24 cellular contexts compared by ENCODE assay signal in genomic region chr4:78149737-78150136, GRCh38.
A peak's percentile ranks its signal among the peaks of the same experiment; 100 is the strongest.
DNase-seq lines count a peak whose midpoint lies in the region; ATAC-seq, FAIRE-seq and TF ChIP-seq lines count a peak whose summit lies in the region.
"Had no signal": no experiment of that assay in that cellular context is flagged by ENCODE, and none has a peak within 500 bp of the region (broad histone marks: within the 10 kb centered on the region; RNA-seq: fewer than 3 reads in every experiment).

No MANE protein-coding gene starts in this region.

- H3K79me2 ChIP-seq in PC-9 (ENCODE audit: low read depth), result no peaks in the 10 kb centered on the region

- H3K36me3 Mint-ChIP-seq in mesothelial cell of epicardium, result no peaks in the 10 kb centered on the region
- H3K36me3 Mint-ChIP-seq in type B pancreatic cell, result no peaks in the 10 kb centered on the region
- H3K36me3 Mint-ChIP-seq: stimulated activated effector memory CD8-positive, alpha-beta T cell treated with anti-CD3 and anti-CD28 coated beads, Interleukin-12 subunit alpha, Interleukin-12 subunit beta, amount 100 ng/mL, for 72 hours had no signal

- H3K4me1 Mint-ChIP-seq in mesothelial cell of epicardium, result peaks cover 37% of the 10 kb centered on the region
- H3K4me1 Mint-ChIP-seq in type B pancreatic cell (ENCODE audit: unreplicated experiment), result peaks cover 32% of the 10 kb centered on the region
- H3K4me1 Mint-ChIP-seq: stimulated activated effector memory CD8-positive, alpha-beta T cell treated with anti-CD3 and anti-CD28 coated beads, Interleukin-12 subunit alpha, Interleukin-12 subunit beta, amount 100 ng/mL, for 72 hours had no signal

- DNase-seq in NCI-H187 (lab: John Stamatoyannopoulos, UW), result peak; percentile 28 to 72
- DNase-seq in bronchial epithelial cell (ENCODE audit: low read depth), result no peak
- DNase-seq in mesothelial cell of epicardium (ENCODE audit: low spot score in 2 of 2, unreplicated experiment in 2 of 2), result no peak
- DNase-seq in type B pancreatic cell (ENCODE audit: extremely low spot score, unreplicated experiment), result no peak
- DNase-seq in PC-9, result no peak
- DNase-seq in effector memory CD4-positive, alpha-beta T cell, result no peak
- DNase-seq: activated naive CD4-positive, alpha-beta T cell treated with anti-CD3 and anti-CD28 coated beads, Interleukin-2, amount 50 U/mL, for 16 hours; activated T-cell treated with anti-CD3 and anti-CD28 coated beads, Interleukin-2, amount 50 U/mL, for 72 hours; AML-193; aorta; effector CD4-positive, alpha-beta T cell; HFFc6; IMR-90; left ventricle myocardium superior; NCI-H1417 treated with DMSO at 0.1 percent for 48 hours; NCI-H2171 treated with DMSO at 0.1 percent for 48 hours; NCI-H748 treated with DMSO at 0.1 percent for 48 hours; sigmoid colon; tibial artery had no signal

- intact Hi-C loops in PC-9 (cut with micrococcal nuclease; ENCODE audit: unreplicated experiment), result no loop called here

- H2AFZ ChIP-seq in PC-9, result no peak overlapping the region

- CTCF ChIA-PET in PC-9 (lab: Charles Lee), result no interaction called here

- no peak overlapping the region for H3K4me3 Mint-ChIP-seq in mesothelial cell of epicardium
- peak overlapping the region; percentile 3 for H3K4me3 Mint-ChIP-seq in type B pancreatic cell
- H3K4me3 Mint-ChIP-seq: activated T-cell treated with anti-CD3 and anti-CD28 coated beads, Interleukin-2, amount 50 U/mL, for 72 hours; HFFc6; stimulated activated effector memory CD8-positive, alpha-beta T cell treated with anti-CD3 and anti-CD28 coated beads, Interleukin-12 subunit alpha, Interleukin-12 subunit beta, amount 100 ng/mL, for 72 hours had no signal

- ATAC-seq in HG02798 (IDR thresholded peaks at IDR 0.05; ENCODE audit: poor library complexity, unreplicated experiment), result no peak
- ATAC-seq: activated T-cell treated with anti-CD3 and anti-CD28 coated beads, Interleukin-2, amount 50 U/mL, for 72 hours; left ventricle myocardium superior; Right ventricle myocardium inferior; stimulated activated effector memory CD8-positive, alpha-beta T cell treated with anti-CD3 and anti-CD28 coated beads, Interleukin-12 subunit alpha, Interleukin-12 subunit beta, amount 100 ng/mL, for 72 hours had no signal

- H3K4me1 ChIP-seq in PC-9 (replicated peaks; ENCODE audit: insufficient read depth), result no peaks in the 10 kb centered on the region
- no peaks in the 10 kb centered on the region for H3K4me1 ChIP-seq in effector memory CD4-positive, alpha-beta T cell (ENCODE audit: control insufficient read depth, insufficient read depth, low read length, poor library complexity, severe bottlenecking)
- H3K4me1 ChIP-seq: sigmoid colon, tibial artery had no signal

- H3K27me3 ChIP-seq in bronchial epithelial cell (ENCODE audit: control insufficient read depth, insufficient read depth, low read length), result no peaks in the 10 kb centered on the region
- H3K27me3 ChIP-seq in PC-9 (ENCODE audit: insufficient read depth, low read depth), result no peaks in the 10 kb centered on the region
- H3K27me3 ChIP-seq in effector memory CD4-positive, alpha-beta T cell (replicated peaks; ENCODE audit: control insufficient read depth, insufficient read depth, low read length, poor library complexity, severe bottlenecking), result no peaks in the 10 kb centered on the region
- H3K27me3 ChIP-seq: sigmoid colon, tibial artery had no signal

- H3K9me2 ChIP-seq in PC-9 (ENCODE audit: insufficient read depth), result no peaks in the 10 kb centered on the region

- no peak overlapping the region for H3K4me2 ChIP-seq in PC-9

- no peak overlapping the region for H3K27ac ChIP-seq in PC-9
- no peak overlapping the region for H3K27ac ChIP-seq in effector memory CD4-positive, alpha-beta T cell (ENCODE audit: insufficient read depth, low read length, poor library complexity, severe bottlenecking)
- H3K27ac ChIP-seq: HL-60, sigmoid colon, tibial artery had no signal

- BruUV-seq in PC-9 (replicated peaks; lab: Mats Ljungman, UMichigan), result no TSS peak

- POLR2A ChIA-PET in PC-9 (lab: Charles Lee; ENCODE audit: unreplicated experiment), result no interaction called here

- peak; percentile 62 for FAIRE-seq in bronchial epithelial cell (lab: Jason Lieb, UNC)
- FAIRE-seq: GM18507 had no signal

- H3K27ac Mint-ChIP-seq in mesothelial cell of epicardium, result peak overlapping the region; percentile 48
- peak overlapping the region; percentile 58 for H3K27ac Mint-ChIP-seq in type B pancreatic cell
- H3K27ac Mint-ChIP-seq: activated T-cell treated with anti-CD3 and anti-CD28 coated beads, Interleukin-2, amount 50 U/mL, for 72 hours; HFFc6; stimulated activated effector memory CD8-positive, alpha-beta T cell treated with anti-CD3 and anti-CD28 coated beads, Interleukin-12 subunit alpha, Interleukin-12 subunit beta, amount 100 ng/mL, for 72 hours had no signal

- H4K20me1 ChIP-seq in PC-9 (ENCODE audit: insufficient read depth), result no peaks in the 10 kb centered on the region

- H3K9me3 Mint-ChIP-seq in mesothelial cell of epicardium (no peaks in the 10 kb centered on the region), type B pancreatic cell (no peaks in the 10 kb centered on the region)
- H3K9me3 Mint-ChIP-seq: activated T-cell treated with anti-CD3 and anti-CD28 coated beads, Interleukin-2, amount 50 U/mL, for 72 hours; HFFc6; stimulated activated effector memory CD8-positive, alpha-beta T cell treated with anti-CD3 and anti-CD28 coated beads, Interleukin-12 subunit alpha, Interleukin-12 subunit beta, amount 100 ng/mL, for 72 hours had no signal

- H3K36me3 ChIP-seq in bronchial epithelial cell (ENCODE audit: control insufficient read depth, insufficient read depth, low read length) (no peaks in the 10 kb centered on the region), PC-9 (ENCODE audit: low read depth) (no peaks in the 10 kb centered on the region)
- no peaks in the 10 kb centered on the region for H3K36me3 ChIP-seq in effector memory CD4-positive, alpha-beta T cell (ENCODE audit: control insufficient read depth, insufficient read depth, low read length)
- H3K36me3 ChIP-seq: sigmoid colon, tibial artery had no signal

- TF ChIP-seq CTCF in bronchial epithelial cell (IDR thresholded peaks at IDR 0.05; ENCODE audit: insufficient read depth, low read length, severe bottlenecking) (no peak), mesothelial cell of epicardium (IDR thresholded peaks at IDR 0.05; ENCODE audit: unreplicated experiment) (no peak), type B pancreatic cell (conservative IDR thresholded peaks at IDR 0.05) (no peak), PC-9 (conservative IDR thresholded peaks at IDR 0.05) (no peak)

- H3F3A ChIP-seq in PC-9 (ENCODE audit: insufficient read depth, low read depth), result no peaks in the 10 kb centered on the region

- H3K27me3 Mint-ChIP-seq in mesothelial cell of epicardium (ENCODE audit: low read depth) (no peaks in the 10 kb centered on the region), type B pancreatic cell (peaks cover 6% of the 10 kb centered on the region)

- H3K9me3 ChIP-seq in PC-9 (ENCODE audit: insufficient read depth, low read depth), result no peaks in the 10 kb centered on the region
- H3K9me3 ChIP-seq in effector memory CD4-positive, alpha-beta T cell (ENCODE audit: control insufficient read depth, low read length), result no peaks in the 10 kb centered on the region
- H3K9me3 ChIP-seq: sigmoid colon, tibial artery had no signal

- H3K4me3 ChIP-seq in bronchial epithelial cell (ENCODE audit: low read depth, low read length) (no peak overlapping the region), PC-9 (no peak overlapping the region)
- H3K4me3 ChIP-seq in effector memory CD4-positive, alpha-beta T cell (ENCODE audit: insufficient read depth, low read depth, low read length, poor library complexity, severe bottlenecking), result no peak overlapping the region
- H3K4me3 ChIP-seq: sigmoid colon, tibial artery had no signal

Comparison
In these comparisons a context has a peak if more than half of its experiments do, and no peak if none do; other contexts are left out.
1. DNase-seq: peak in NCI-H187 (2 of 2); none in bronchial epithelial cell (single experiment), mesothelial cell of epicardium (0 of 2), type B pancreatic cell (single experiment), PC-9 (0 of 2) and effector memory CD4-positive, alpha-beta T cell (0 of 3).